2 cellular contexts compared by ENCODE assay signal in genomic region chr16:50281391-50282009, GRCh38.
TF ChIP-seq lines count a peak whose summit lies in the region.

No MANE protein-coding gene starts in this region.

TF ChIP-seq in HEK293, 187 proteins besides CTCF, POLR2A, EP300 and RAD21 (continued from another document):
- TF ChIP-seq, protein P1, sequence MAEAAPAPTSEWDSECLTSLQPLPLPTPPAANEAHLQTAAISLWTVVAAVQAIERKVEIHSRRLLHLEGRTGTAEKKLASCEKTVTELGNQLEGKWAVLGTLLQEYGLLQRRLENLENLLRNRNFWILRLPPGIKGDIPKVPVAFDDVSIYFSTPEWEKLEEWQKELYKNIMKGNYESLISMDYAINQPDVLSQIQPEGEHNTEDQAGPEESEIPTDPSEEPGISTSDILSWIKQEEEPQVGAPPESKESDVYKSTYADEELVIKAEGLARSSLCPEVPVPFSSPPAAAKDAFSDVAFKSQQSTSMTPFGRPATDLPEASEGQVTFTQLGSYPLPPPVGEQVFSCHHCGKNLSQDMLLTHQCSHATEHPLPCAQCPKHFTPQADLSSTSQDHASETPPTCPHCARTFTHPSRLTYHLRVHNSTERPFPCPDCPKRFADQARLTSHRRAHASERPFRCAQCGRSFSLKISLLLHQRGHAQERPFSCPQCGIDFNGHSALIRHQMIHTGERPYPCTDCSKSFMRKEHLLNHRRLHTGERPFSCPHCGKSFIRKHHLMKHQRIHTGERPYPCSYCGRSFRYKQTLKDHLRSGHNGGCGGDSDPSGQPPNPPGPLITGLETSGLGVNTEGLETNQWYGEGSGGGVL (tag by site-specific recombination; IDR thresholded peaks at IDR 0.05): no peak
- TF ChIP-seq ZNF510 (tag by site-specific recombination; IDR thresholded peaks at IDR 0.05; ENCODE audit: insufficient replicate concordance) (no peak), ZNF266 (tag by site-specific recombination; IDR thresholded peaks at IDR 0.05; ENCODE audit: low read depth) (no peak), GLI4 (tag by site-specific recombination; IDR thresholded peaks at IDR 0.05) (no peak), ZBTB7A (tag by site-specific recombination; IDR thresholded peaks at IDR 0.05; ENCODE audit: low read depth) (no peak), SCRT1 (tag by site-specific recombination; IDR thresholded peaks at IDR 0.05; ENCODE audit: borderline replicate concordance) (no peak), ZNF174 (tag by site-specific recombination; IDR thresholded peaks at IDR 0.05) (no peak)

TF ChIP-seq in GM12878, 131 proteins besides CTCF, POLR2A, EP300 and RAD21 (continued from another document):
- TF ChIP-seq SKIL (IDR thresholded peaks at IDR 0.05; ENCODE audit: low read depth, poor library complexity, severe bottlenecking): no peak
- TF ChIP-seq MTA2 (IDR thresholded peaks at IDR 0.05; ENCODE audit: low read depth): no peak
- no peak for TF ChIP-seq NR2C1 (IDR thresholded peaks at IDR 0.05)
- no peak for TF ChIP-seq TCF3 (IDR thresholded peaks at IDR 0.05; ENCODE audit: borderline replicate concordance, insufficient read depth, low read depth, low read length)
- no peak for TF ChIP-seq TBL1XR1 (IDR thresholded peaks at IDR 0.05; ENCODE audit: low read depth, low read length)
- no peak for TF ChIP-seq EZH2 (IDR thresholded peaks at IDR 0.05; ENCODE audit: borderline replicate concordance, control insufficient read depth, low read depth, low read length)
- no peak for TF ChIP-seq KDM1A (IDR thresholded peaks at IDR 0.05; ENCODE audit: borderline replicate concordance)
- no peak for TF ChIP-seq ZNF622 (IDR thresholded peaks at IDR 0.05)
- no peak for TF ChIP-seq WRNIP1 (IDR thresholded peaks at IDR 0.05; ENCODE audit: borderline replicate concordance, low read depth, low read length)
- TF ChIP-seq JUND (IDR thresholded peaks at IDR 0.05; ENCODE audit: low read depth, low read length): no peak
- 0 out of 2 replicates have a peak, but pooled peaks have one; percentile 35 for TF ChIP-seq ZNF384 (IDR thresholded peaks at IDR 0.05; ENCODE audit: borderline replicate concordance, low read depth, low read length)
- TF ChIP-seq NRF1 (conservative IDR thresholded peaks at IDR 0.05; ENCODE audit: low read depth, low read length): no peak
- TF ChIP-seq BCL3 (IDR thresholded peaks at IDR 0.05; ENCODE audit: borderline replicate concordance, insufficient read depth, low read depth, low read length, poor library complexity, severe bottlenecking): no peak
- 0 out of 2 replicates have a peak, but pooled peaks have one; percentile 4 for TF ChIP-seq SMC3 (IDR thresholded peaks at IDR 0.05; ENCODE audit: borderline replicate concordance, low read length)
- no peak for TF ChIP-seq IKZF1 (conservative IDR thresholded peaks at IDR 0.05)
TF ChIP-seq in GM12878: peak in this region for 3.
